ENCODE assay signal across 1 cellular context in genomic region chr10:132331956-132332749, GRCh38.
TF ChIP-seq lines count a peak whose summit lies in the region.

LRRC27 (plus strand) TSS chr10:132332193; CDS start chr10:132333525, 1,332 bp downstream.

TF ChIP-seq in HepG2, 621 proteins besides CTCF, POLR2A, EP300 and RAD21 (continued from another document and continues in another):
- no peak for TF ChIP-seq SMARCE1 (IDR thresholded peaks at IDR 0.05; ENCODE audit: borderline replicate concordance)
- peak; percentile 26; the same call in 1 of the 2 replicates for TF ChIP-seq ZNF619 (CRISPR knock-in tag; IDR thresholded peaks at IDR 0.05)
- peak; percentile 33; the same call in 1 of the 2 replicates for TF ChIP-seq ZNF451 (CRISPR knock-in tag; IDR thresholded peaks at IDR 0.05)
- peak; percentile 92 for TF ChIP-seq THAP9 (CRISPR knock-in tag; IDR thresholded peaks at IDR 0.05; ENCODE audit: borderline replicate concordance)
- no peak; the same call in 1 of the 2 replicates for TF ChIP-seq E2F5 (CRISPR knock-in tag; conservative IDR thresholded peaks at IDR 0.05)
- TF ChIP-seq JUN (CRISPR knock-in tag; IDR thresholded peaks at IDR 0.05): 0 out of 2 replicates have a peak, but pooled peaks have one; percentile 45
- TF ChIP-seq ZNF225 (CRISPR knock-in tag; IDR thresholded peaks at IDR 0.05): peak; percentile 84
- TF ChIP-seq ZKSCAN1 (IDR thresholded peaks at IDR 0.05; ENCODE audit: low read length): no peak
- no peak for TF ChIP-seq TBP (CRISPR knock-in tag; IDR thresholded peaks at IDR 0.05)
- TF ChIP-seq ZMAT3 (CRISPR knock-in tag; conservative IDR thresholded peaks at IDR 0.05): 0 out of 2 replicates have a peak, but pooled peaks have one; percentile 22
- peak; percentile 68; the same call in 1 of the 2 replicates for TF ChIP-seq POLR2G (IDR thresholded peaks at IDR 0.05; ENCODE audit: low read depth, low read length)
- no peak for TF ChIP-seq ZNF3 (CRISPR knock-in tag; IDR thresholded peaks at IDR 0.05)
- no peak for TF ChIP-seq MYNN (CRISPR knock-in tag; IDR thresholded peaks at IDR 0.05; ENCODE audit: low read depth)
- TF ChIP-seq, protein P1, sequence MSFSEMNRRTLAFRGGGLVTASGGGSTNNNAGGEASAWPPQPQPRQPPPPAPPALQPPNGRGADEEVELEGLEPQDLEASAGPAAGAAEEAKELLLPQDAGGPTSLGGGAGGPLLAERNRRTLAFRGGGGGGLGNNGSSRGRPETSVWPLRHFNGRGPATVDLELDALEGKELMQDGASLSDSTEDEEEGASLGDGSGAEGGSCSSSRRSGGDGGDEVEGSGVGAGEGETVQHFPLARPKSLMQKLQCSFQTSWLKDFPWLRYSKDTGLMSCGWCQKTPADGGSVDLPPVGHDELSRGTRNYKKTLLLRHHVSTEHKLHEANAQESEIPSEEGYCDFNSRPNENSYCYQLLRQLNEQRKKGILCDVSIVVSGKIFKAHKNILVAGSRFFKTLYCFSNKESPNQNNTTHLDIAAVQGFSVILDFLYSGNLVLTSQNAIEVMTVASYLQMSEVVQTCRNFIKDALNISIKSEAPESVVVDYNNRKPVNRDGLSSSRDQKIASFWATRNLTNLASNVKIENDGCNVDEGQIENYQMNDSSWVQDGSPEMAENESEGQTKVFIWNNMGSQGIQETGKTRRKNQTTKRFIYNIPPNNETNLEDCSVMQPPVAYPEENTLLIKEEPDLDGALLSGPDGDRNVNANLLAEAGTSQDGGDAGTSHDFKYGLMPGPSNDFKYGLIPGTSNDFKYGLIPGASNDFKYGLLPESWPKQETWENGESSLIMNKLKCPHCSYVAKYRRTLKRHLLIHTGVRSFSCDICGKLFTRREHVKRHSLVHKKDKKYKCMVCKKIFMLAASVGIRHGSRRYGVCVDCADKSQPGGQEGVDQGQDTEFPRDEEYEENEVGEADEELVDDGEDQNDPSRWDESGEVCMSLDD (CRISPR knock-in tag; IDR thresholded peaks at IDR 0.05; ENCODE audit: borderline replicate concordance): no peak
- TF ChIP-seq RBAK (CRISPR knock-in tag; IDR thresholded peaks at IDR 0.05): no peak
- no peak for TF ChIP-seq ZKSCAN8 (CRISPR knock-in tag; IDR thresholded peaks at IDR 0.05; ENCODE audit: borderline replicate concordance)
- no peak for TF ChIP-seq ZNF382 (CRISPR knock-in tag; IDR thresholded peaks at IDR 0.05; ENCODE audit: borderline replicate concordance)
- peak; percentile 73; the same call in 1 of the 2 replicates for TF ChIP-seq ZNF138 (CRISPR knock-in tag; IDR thresholded peaks at IDR 0.05; ENCODE audit: low read depth)
- no peak for TF ChIP-seq ZFP36 (IDR thresholded peaks at IDR 0.05; ENCODE audit: borderline replicate concordance, low read depth, low read length, partially characterized antibody)
- TF ChIP-seq, protein P2, sequence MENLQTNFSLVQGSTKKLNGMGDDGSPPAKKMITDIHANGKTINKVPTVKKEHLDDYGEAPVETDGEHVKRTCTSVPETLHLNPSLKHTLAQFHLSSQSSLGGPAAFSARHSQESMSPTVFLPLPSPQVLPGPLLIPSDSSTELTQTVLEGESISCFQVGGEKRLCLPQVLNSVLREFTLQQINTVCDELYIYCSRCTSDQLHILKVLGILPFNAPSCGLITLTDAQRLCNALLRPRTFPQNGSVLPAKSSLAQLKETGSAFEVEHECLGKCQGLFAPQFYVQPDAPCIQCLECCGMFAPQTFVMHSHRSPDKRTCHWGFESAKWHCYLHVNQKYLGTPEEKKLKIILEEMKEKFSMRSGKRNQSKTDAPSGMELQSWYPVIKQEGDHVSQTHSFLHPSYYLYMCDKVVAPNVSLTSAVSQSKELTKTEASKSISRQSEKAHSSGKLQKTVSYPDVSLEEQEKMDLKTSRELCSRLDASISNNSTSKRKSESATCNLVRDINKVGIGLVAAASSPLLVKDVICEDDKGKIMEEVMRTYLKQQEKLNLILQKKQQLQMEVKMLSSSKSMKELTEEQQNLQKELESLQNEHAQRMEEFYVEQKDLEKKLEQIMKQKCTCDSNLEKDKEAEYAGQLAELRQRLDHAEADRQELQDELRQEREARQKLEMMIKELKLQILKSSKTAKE (CRISPR knock-in tag; IDR thresholded peaks at IDR 0.05; ENCODE audit: borderline replicate concordance): peak; percentile 51; the same call in 1 of the 2 replicates
- peak; percentile 70 for TF ChIP-seq ZFY (CRISPR knock-in tag; IDR thresholded peaks at IDR 0.05)
- 0 out of 2 replicates have a peak, but pooled peaks have one; percentile 88 for TF ChIP-seq ZNF552 (CRISPR knock-in tag; IDR thresholded peaks at IDR 0.05; ENCODE audit: borderline replicate concordance)
- peak; percentile 89; the same call in 1 of the 2 replicates for TF ChIP-seq ZNF350 (CRISPR knock-in tag; IDR thresholded peaks at IDR 0.05; ENCODE audit: borderline replicate concordance, low read depth)
- TF ChIP-seq, protein P3, sequence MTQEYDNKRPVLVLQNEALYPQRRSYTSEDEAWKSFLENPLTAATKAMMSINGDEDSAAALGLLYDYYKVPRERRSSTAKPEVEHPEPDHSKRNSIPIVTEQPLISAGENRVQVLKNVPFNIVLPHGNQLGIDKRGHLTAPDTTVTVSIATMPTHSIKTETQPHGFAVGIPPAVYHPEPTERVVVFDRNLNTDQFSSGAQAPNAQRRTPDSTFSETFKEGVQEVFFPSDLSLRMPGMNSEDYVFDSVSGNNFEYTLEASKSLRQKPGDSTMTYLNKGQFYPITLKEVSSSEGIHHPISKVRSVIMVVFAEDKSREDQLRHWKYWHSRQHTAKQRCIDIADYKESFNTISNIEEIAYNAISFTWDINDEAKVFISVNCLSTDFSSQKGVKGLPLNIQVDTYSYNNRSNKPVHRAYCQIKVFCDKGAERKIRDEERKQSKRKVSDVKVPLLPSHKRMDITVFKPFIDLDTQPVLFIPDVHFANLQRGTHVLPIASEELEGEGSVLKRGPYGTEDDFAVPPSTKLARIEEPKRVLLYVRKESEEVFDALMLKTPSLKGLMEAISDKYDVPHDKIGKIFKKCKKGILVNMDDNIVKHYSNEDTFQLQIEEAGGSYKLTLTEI (CRISPR knock-in tag; conservative IDR thresholded peaks at IDR 0.05): no peak
- peak; percentile 78 for TF ChIP-seq GABPB1 (CRISPR knock-in tag; IDR thresholded peaks at IDR 0.05)
- TF ChIP-seq PHF20 (CRISPR knock-in tag; IDR thresholded peaks at IDR 0.05): peak; percentile 72
- TF ChIP-seq, protein P4, sequence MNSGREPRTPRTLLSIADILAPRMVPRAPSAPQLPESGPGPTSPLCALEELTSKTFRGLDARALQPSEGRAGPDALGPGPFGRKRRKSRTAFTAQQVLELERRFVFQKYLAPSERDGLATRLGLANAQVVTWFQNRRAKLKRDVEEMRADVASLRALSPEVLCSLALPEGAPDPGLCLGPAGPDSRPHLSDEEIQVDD (CRISPR knock-in tag; IDR thresholded peaks at IDR 0.05; ENCODE audit: borderline replicate concordance): peak; percentile 18; the same call in 1 of the 2 replicates
- 0 out of 2 replicates have a peak, but pooled peaks have one; percentile 86 for TF ChIP-seq DNMT1 (CRISPR knock-in tag; IDR thresholded peaks at IDR 0.05)
- no peak for TF ChIP-seq ZNF615 (CRISPR knock-in tag; IDR thresholded peaks at IDR 0.05; ENCODE audit: borderline replicate concordance)
- TF ChIP-seq ZNF567 (CRISPR knock-in tag; IDR thresholded peaks at IDR 0.05; ENCODE audit: borderline replicate concordance): peak; percentile 92
- peak; percentile 78; the same call in 1 of the 2 replicates for TF ChIP-seq KLF9 (CRISPR knock-in tag; IDR thresholded peaks at IDR 0.05; ENCODE audit: low read depth)
- no peak for TF ChIP-seq JDP2 (CRISPR knock-in tag; IDR thresholded peaks at IDR 0.05; ENCODE audit: borderline replicate concordance)
- TF ChIP-seq, protein P5, sequence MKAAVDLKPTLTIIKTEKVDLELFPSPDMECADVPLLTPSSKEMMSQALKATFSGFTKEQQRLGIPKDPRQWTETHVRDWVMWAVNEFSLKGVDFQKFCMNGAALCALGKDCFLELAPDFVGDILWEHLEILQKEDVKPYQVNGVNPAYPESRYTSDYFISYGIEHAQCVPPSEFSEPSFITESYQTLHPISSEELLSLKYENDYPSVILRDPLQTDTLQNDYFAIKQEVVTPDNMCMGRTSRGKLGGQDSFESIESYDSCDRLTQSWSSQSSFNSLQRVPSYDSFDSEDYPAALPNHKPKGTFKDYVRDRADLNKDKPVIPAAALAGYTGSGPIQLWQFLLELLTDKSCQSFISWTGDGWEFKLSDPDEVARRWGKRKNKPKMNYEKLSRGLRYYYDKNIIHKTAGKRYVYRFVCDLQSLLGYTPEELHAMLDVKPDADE (CRISPR knock-in tag; IDR thresholded peaks at IDR 0.05): no peak; the same call in 1 of the 2 replicates
- TF ChIP-seq IRF2 (CRISPR knock-in tag; IDR thresholded peaks at IDR 0.05): peak; percentile 46; the same call in 1 of the 2 replicates
- TF ChIP-seq GATAD1 (CRISPR knock-in tag; IDR thresholded peaks at IDR 0.05): peak; percentile 87
- no peak for TF ChIP-seq PHF21A (CRISPR knock-in tag; IDR thresholded peaks at IDR 0.05)
- TF ChIP-seq THAP7 (CRISPR knock-in tag; IDR thresholded peaks at IDR 0.05): 0 out of 2 replicates have a peak, but pooled peaks have one; percentile 8
- TF ChIP-seq TGIF2 (CRISPR knock-in tag; IDR thresholded peaks at IDR 0.05): no peak; the same call in 1 of the 2 replicates
- peak; percentile 89 for TF ChIP-seq THAP11 (CRISPR knock-in tag; IDR thresholded peaks at IDR 0.05)
- TF ChIP-seq SAP130 (CRISPR knock-in tag; IDR thresholded peaks at IDR 0.05; ENCODE audit: low read depth): peak; percentile 99
- TF ChIP-seq ZNF101 (CRISPR knock-in tag; IDR thresholded peaks at IDR 0.05; ENCODE audit: borderline replicate concordance, low read depth): no peak
- TF ChIP-seq ZNF543 (CRISPR knock-in tag; IDR thresholded peaks at IDR 0.05): no peak
- TF ChIP-seq, protein P6, sequence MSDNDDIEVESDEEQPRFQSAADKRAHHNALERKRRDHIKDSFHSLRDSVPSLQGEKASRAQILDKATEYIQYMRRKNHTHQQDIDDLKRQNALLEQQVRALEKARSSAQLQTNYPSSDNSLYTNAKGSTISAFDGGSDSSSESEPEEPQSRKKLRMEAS (IDR thresholded peaks at IDR 0.05): peak; percentile 69
- peak; percentile 32; the same call in 1 of the 2 replicates for TF ChIP-seq ZBTB20 (CRISPR knock-in tag; IDR thresholded peaks at IDR 0.05; ENCODE audit: borderline replicate concordance, low read depth)
- no peak for TF ChIP-seq SOX13 (IDR thresholded peaks at IDR 0.05)
- no peak; a peak in 1 of 4 replicates for TF ChIP-seq SOX13 (CRISPR knock-in tag; conservative IDR thresholded peaks at IDR 0.05 in 1 of 2, IDR thresholded peaks at IDR 0.05 in 1 of 2)
- peak in 1 of 2 experiments; percentile 70; a peak in 1 of 4 replicates for TF ChIP-seq KLF16 (CRISPR knock-in tag; IDR thresholded peaks at IDR 0.05)
- no peak for TF ChIP-seq SNAPC2 (CRISPR knock-in tag; IDR thresholded peaks at IDR 0.05)
- TF ChIP-seq, protein P7, sequence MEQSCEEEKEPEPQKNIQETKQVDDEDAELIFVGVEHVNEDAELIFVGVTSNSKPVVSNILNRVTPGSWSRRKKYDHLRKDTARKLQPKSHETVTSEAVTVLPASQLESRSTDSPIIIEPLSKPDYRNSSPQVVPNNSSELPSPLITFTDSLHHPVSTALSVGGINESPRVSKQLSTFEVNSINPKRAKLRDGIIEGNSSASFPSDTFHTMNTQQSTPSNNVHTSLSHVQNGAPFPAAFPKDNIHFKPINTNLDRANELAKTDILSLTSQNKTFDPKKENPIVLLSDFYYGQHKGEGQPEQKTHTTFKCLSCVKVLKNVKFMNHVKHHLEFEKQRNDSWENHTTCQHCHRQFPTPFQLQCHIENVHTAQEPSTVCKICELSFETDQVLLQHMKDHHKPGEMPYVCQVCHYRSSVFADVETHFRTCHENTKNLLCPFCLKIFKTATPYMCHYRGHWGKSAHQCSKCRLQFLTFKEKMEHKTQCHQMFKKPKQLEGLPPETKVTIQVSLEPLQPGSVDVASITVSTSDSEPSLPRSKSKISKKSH (CRISPR knock-in tag; IDR thresholded peaks at IDR 0.05; ENCODE audit: borderline replicate concordance): peak; percentile 80; the same call in 1 of the 2 replicates
- TF ChIP-seq ZNF556 (CRISPR knock-in tag; IDR thresholded peaks at IDR 0.05; ENCODE audit: borderline replicate concordance): peak; percentile 55; the same call in 1 of the 2 replicates
- TF ChIP-seq FOXM1 (CRISPR knock-in tag; IDR thresholded peaks at IDR 0.05): 0 out of 2 replicates have a peak, but pooled peaks have one; percentile 24
- TF ChIP-seq ZNF720 (CRISPR knock-in tag; IDR thresholded peaks at IDR 0.05): no peak
- TF ChIP-seq ATAD3A (CRISPR knock-in tag; IDR thresholded peaks at IDR 0.05): no peak
- no peak for TF ChIP-seq ZNF331 (CRISPR knock-in tag; IDR thresholded peaks at IDR 0.05)
- peak; percentile 71; the same call in 1 of the 2 replicates for TF ChIP-seq ZBTB38 (CRISPR knock-in tag; IDR thresholded peaks at IDR 0.05)
- TF ChIP-seq XRCC5 (optimal IDR thresholded peaks at IDR 0.05; ENCODE audit: low read length): peak; percentile 20
- TF ChIP-seq ZNF12 (CRISPR knock-in tag; IDR thresholded peaks at IDR 0.05): no peak
- no peak for TF ChIP-seq NFE2L2 (IDR thresholded peaks at IDR 0.05; ENCODE audit: low read length)
- TF ChIP-seq ETV6 (CRISPR knock-in tag; conservative IDR thresholded peaks at IDR 0.05): 0 out of 2 replicates have a peak, but pooled peaks have one; percentile 47
